Comparison of ENCODE assay signal across 18 cellular contexts in the genomic region with DNA sequence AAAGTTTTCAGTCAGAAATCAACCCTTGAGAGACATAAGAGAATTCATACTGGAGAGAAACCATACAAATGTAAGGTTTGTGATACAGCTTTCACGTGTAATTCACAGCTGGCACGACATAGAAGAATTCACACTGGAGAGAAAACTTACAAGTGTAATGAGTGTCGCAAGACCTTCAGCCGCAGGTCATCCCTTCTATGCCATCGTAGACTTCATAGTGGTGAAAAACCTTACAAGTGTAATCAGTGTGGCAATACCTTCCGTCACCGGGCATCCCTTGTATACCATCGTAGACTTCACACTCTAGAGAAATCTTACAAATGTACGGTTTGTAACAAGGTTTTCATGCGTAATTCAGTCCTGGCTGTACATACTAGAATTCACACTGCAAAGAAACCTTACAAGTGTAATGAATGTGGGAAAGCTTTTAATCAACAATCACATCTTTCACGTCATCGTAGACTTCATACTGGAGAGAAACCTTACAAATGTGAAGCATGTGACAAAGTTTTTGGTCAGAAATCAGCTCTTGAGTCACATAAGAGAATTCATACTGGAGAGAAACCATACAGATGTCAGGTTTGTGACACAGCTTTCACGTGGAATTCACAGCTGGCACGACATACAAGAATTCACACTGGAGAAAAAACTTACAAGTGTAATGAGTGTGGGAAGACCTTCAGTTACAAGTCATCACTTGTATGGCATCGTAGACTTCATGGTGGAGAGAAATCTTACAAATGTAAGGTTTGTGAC.
"Had no signal": no experiment of that assay in that cellular context is flagged by ENCODE, and none has a peak within 500 bp of the region (broad histone marks: within the 10 kb centered on the region; RNA-seq: fewer than 3 reads in every experiment).

No MANE protein-coding gene starts in this region.

- FAIRE-seq: colon, endothelial cell of umbilical vein, keratinocyte had no signal

- H3K4me1 ChIP-seq: esophagus squamous epithelium had no signal

- H2AFZ ChIP-seq: hepatocyte had no signal

- H3K27me3 Mint-ChIP-seq: activated naive CD4-positive, alpha-beta T cell treated with anti-CD3 and anti-CD28 coated beads, Interleukin-2, amount 10 ng/mL, durations not matched to agents 7 days and 5 days; activated T-helper 17 cell treated with anti-CD3 and anti-CD28 coated beads, Interleukin-2, amount 50 U/mL, for 72 hours; progenitor cell of endocrine pancreas; type B pancreatic cell had no signal

- H3K4me1 Mint-ChIP-seq: activated naive CD4-positive, alpha-beta T cell treated with anti-CD3 and anti-CD28 coated beads, Interleukin-2, amount 10 ng/mL, durations not matched to agents 7 days and 5 days; activated T-helper 17 cell treated with anti-CD3 and anti-CD28 coated beads, Interleukin-2, amount 50 U/mL, for 72 hours had no signal

- ATAC-seq: activated T-helper 17 cell treated with anti-CD3 and anti-CD28 coated beads, Interleukin-2, amount 50 U/mL, for 72 hours; left ventricle myocardium superior; right cardiac atrium had no signal

- DNase-seq: activated CD4-positive, CD25-positive, alpha-beta regulatory T cell; activated naive CD4-positive, alpha-beta T cell treated with anti-CD3 and anti-CD28 coated beads, Interleukin-2, amount 10 ng/mL, durations not matched to agents 7 days and 5 days; amniotic stem cell; esophagus squamous epithelium; left ventricle myocardium superior; right cardiac atrium; stimulated activated CD4-positive, alpha-beta T cell treated with anti-CD3 and anti-CD28 coated beads, Interleukin-4, amount 100 ng/mL, for 4 hours; stimulated activated CD8-positive, alpha-beta memory T cell treated with anti-CD3 and anti-CD28 coated beads, Interleukin-4, amount 100 ng/mL, for 48 hours; stimulated activated naive CD4-positive, alpha-beta T cell treated with Interleukin-2 at 50 U/mL for 16 hours had no signal

- H3K4me2 ChIP-seq: hepatocyte, smooth muscle cell had no signal

- H3K27ac ChIP-seq: esophagus squamous epithelium, hepatocyte had no signal

- H3K27me3 ChIP-seq: esophagus squamous epithelium, hepatocyte had no signal

- H3K4me3 ChIP-seq: hepatocyte had no signal

- H3K4me3 Mint-ChIP-seq: activated naive CD4-positive, alpha-beta T cell treated with anti-CD3 and anti-CD28 coated beads, Interleukin-2, amount 10 ng/mL, durations not matched to agents 7 days and 5 days; activated T-helper 17 cell treated with anti-CD3 and anti-CD28 coated beads, Interleukin-2, amount 50 U/mL, for 72 hours; T-helper 2 cell treated with Interferon-gamma antibody and Interleukin-4, amounts not matched to agents 5 μg/mL and 100 μg/mL, for 36 hours; type B pancreatic cell had no signal

- H3K27ac Mint-ChIP-seq: activated naive CD4-positive, alpha-beta T cell treated with anti-CD3 and anti-CD28 coated beads, Interleukin-2, amount 10 ng/mL, durations not matched to agents 7 days and 5 days; activated T-helper 17 cell treated with anti-CD3 and anti-CD28 coated beads, Interleukin-2, amount 50 U/mL, for 72 hours; progenitor cell of endocrine pancreas; T-helper 2 cell treated with Interferon-gamma antibody and Interleukin-4, amounts not matched to agents 5 μg/mL and 100 μg/mL, for 36 hours; type B pancreatic cell had no signal
